ENCODE assay signal across 8 cellular contexts in the genomic region with DNA sequence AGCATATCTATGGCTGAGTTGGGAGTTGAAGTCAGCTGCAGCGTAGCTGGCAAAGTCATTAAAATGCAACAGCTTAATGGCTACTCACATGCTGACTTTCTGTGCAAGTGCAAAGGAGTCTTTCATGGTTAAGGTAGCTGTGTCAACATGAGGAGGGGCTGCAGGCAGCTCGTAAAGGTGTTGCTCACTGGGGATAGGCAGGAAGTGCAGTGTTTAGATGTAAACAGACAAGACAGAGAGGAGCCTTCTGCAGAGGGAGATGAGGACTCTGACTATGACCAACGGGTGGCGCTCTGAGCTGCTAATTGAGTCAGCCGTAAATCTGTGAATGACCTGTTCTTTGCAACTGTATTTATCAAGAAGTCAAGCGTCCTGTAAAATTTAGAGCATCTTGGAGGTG. TPM values are rescaled to one million over a fixed set of nuclear protein-coding genes. Genes with fewer than 3 reads are reported as not detected.
DNase-seq lines count a peak whose midpoint lies in the region; ATAC-seq and TF ChIP-seq lines count a peak whose summit lies in the region.

No MANE protein-coding gene starts in this region.

- peaks cover 11% of the 10 kb centered on the region for H3K4me1 ChIP-seq in foreskin keratinocyte

- peak; percentile 56 for TF ChIP-seq CTCF in foreskin keratinocyte (conservative IDR thresholded peaks at IDR 0.05)

- peak; percentile 68 for DNase-seq in ACHN
- peak; percentile 96 for DNase-seq in NCI-H748 treated with DMSO at 0.1 percent for 48 hours (lab: John Stamatoyannopoulos, UW)
- DNase-seq in foreskin keratinocyte: no peak
- DNase-seq in stimulated activated CD4-positive, alpha-beta T cell treated with anti-CD3 and anti-CD28 coated beads, Interleukin-15, amount 100 ng/mL, for 24 hours: no peak
- DNase-seq in activated CD8-positive, alpha-beta memory T cell treated with anti-CD3 and anti-CD28 coated beads for 24 hours: no peak
- no peak for DNase-seq in AML-193 (lab: John Stamatoyannopoulos, UW)

- ATAC-seq in GM18868 (IDR thresholded peaks at IDR 0.05; ENCODE audit: unreplicated experiment): peak; percentile 87
- peak; percentile 15 for ATAC-seq in foreskin keratinocyte
- ATAC-seq in GM18517 (IDR thresholded peaks at IDR 0.05; ENCODE audit: unreplicated experiment): no peak

- H3K27me3 ChIP-seq in foreskin keratinocyte: no peaks in the 10 kb centered on the region

- in situ Hi-C loops in ACHN (cut with HindIII; ENCODE audit: low pct_ligation_motif_present, low pct_unique_long_range_greater_than_20kb, low sequenced_read_pairs): no loop called here

- H3K27ac ChIP-seq in foreskin keratinocyte: no peak overlapping the region

RNA-seq across cellular contexts. Expression of a gene that starts 22.3 kb away (rescaled TPM):
- 6.3 and 8.4 TPM in 2 replicates for total RNA-seq in foreskin keratinocyte
- 1.8 and 2.6 TPM in 2 replicates for polyA plus RNA-seq in foreskin keratinocyte

Comparison
In these comparisons a context has a peak if more than half of its experiments do, and no peak if none do; other contexts are left out.
1. DNase-seq: peak in ACHN (single experiment) and NCI-H748 treated with DMSO at 0.1 percent for 48 hours (single experiment); none in foreskin keratinocyte (0 of 2), stimulated activated CD4-positive, alpha-beta T cell treated with anti-CD3 and anti-CD28 coated beads, Interleukin-15, amount 100 ng/mL, for 24 hours (single experiment), activated CD8-positive, alpha-beta memory T cell treated with anti-CD3 and anti-CD28 coated beads for 24 hours (single experiment) and AML-193 (0 of 2).